1 cellular context compared by ENCODE assay signal in the genomic region with DNA sequence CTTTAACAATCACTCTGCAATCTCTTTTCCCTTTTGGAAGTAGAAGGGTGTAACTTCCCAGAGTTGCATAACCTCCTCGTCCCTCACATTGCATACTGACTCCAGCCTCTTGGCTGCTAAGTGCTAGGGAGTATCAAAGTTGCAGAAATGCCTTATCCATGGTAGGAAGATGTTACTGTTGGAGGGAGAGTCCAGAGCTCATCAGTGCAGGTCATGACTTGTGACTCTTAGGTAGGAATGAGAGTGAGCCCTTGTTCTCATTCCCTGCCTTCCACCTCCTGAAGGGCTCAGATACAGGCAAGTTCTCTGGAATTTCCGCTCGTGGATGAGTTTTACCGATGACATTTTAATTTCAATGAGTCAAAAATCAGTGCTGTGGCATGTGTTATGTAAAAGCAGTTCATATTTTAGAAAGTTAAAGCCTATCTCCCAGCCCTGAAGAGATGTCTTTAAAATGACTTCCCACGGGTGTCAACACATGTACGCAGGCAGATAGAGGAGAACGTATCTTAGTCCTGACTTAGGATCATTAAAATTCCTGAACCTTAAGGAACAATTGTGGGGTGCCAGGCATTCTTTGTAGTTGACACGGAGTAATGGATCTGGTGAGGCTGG.
TF ChIP-seq lines count a peak whose summit lies in the region.

No MANE protein-coding gene starts in this region.

TF ChIP-seq in HepG2, 621 proteins besides CTCF, POLR2A, EP300 and RAD21:
- TF ChIP-seq CEBPB (IDR thresholded peaks at IDR 0.05; ENCODE audit: borderline replicate concordance, low read depth, low read length) (peak; percentile 17; the same call in 1 of the 2 replicates), SIX1 (CRISPR knock-in tag; IDR thresholded peaks at IDR 0.05; ENCODE audit: borderline replicate concordance) (no peak)
